ENCODE assay signal across 14 cellular contexts in genomic region chr10:32951111-32951510, GRCh38. TPM values are rescaled to one million over a fixed set of nuclear protein-coding genes. Genes with fewer than 3 reads are reported as not detected.
DNase-seq lines count a peak whose midpoint lies in the region; ATAC-seq, FAIRE-seq and TF ChIP-seq lines count a peak whose summit lies in the region.
"Had no signal": no experiment of that assay in that cellular context is flagged by ENCODE, and none has a peak within 500 bp of the region (broad histone marks: within the 10 kb centered on the region; RNA-seq: fewer than 3 reads in every experiment).

No MANE protein-coding gene starts in this region.

- H3K9me3 ChIP-seq in AG04450 (ENCODE audit: control insufficient read depth, insufficient read depth, low read length): no peaks in the 10 kb centered on the region
- no peaks in the 10 kb centered on the region for H3K9me3 ChIP-seq in keratinocyte (ENCODE audit: control insufficient read depth, low read depth, low read length)

- H3K4me1 Mint-ChIP-seq in HFFc6 (ENCODE audit: low read depth): peaks cover 97% of the 10 kb centered on the region
- H3K4me1 Mint-ChIP-seq in activated naive CD8-positive, alpha-beta T cell treated with anti-CD3 and anti-CD28 coated beads, Interleukin-2, amount 50 U/mL, for 24 hours: peaks cover 80% of the 10 kb centered on the region

- H2AFZ ChIP-seq in keratinocyte (ENCODE audit: control insufficient read depth, low read length): no peak overlapping the region

- CTCF ChIA-PET in AG04450 (lab: Charles Lee): interaction anchor here (0.8 to 1.3 kb wide), 2 partner anchors 29 to 58 kb away, joined by 4 read pairs; no protein-coding TSS in a partner anchor

- H3K27ac Mint-ChIP-seq in HFFc6: peak overlapping the region; percentile 77
- H3K27ac Mint-ChIP-seq in activated naive CD8-positive, alpha-beta T cell treated with anti-CD3 and anti-CD28 coated beads, Interleukin-2, amount 50 U/mL, for 24 hours: peak overlapping the region; percentile 67

- peaks cover 25% of the 10 kb centered on the region for H3K36me3 Mint-ChIP-seq in HFFc6 (ENCODE audit: low read depth)
- H3K36me3 Mint-ChIP-seq in activated naive CD8-positive, alpha-beta T cell treated with anti-CD3 and anti-CD28 coated beads, Interleukin-2, amount 50 U/mL, for 24 hours (ENCODE audit: low read depth): peaks cover 8% of the 10 kb centered on the region

- H3K9ac ChIP-seq in keratinocyte (ENCODE audit: control insufficient read depth, extremely low read depth, insufficient read depth, low read length): peak overlapping the region; percentile 28

- peaks cover 100% of the 10 kb centered on the region for H3K79me2 ChIP-seq in keratinocyte (ENCODE audit: control insufficient read depth, insufficient read depth, low read length)

- no peaks in the 10 kb centered on the region for H3K9me3 Mint-ChIP-seq in HFFc6
- H3K9me3 Mint-ChIP-seq in activated naive CD8-positive, alpha-beta T cell treated with anti-CD3 and anti-CD28 coated beads, Interleukin-2, amount 50 U/mL, for 24 hours: no peaks in the 10 kb centered on the region
- H3K9me3 Mint-ChIP-seq: naive B cell had no signal

- H3K27me3 ChIP-seq in AG04450 (ENCODE audit: control insufficient read depth, insufficient read depth, low read length) (no peaks in the 10 kb centered on the region), keratinocyte (ENCODE audit: control insufficient read depth, extremely low read depth, insufficient read depth, low read length) (no peaks in the 10 kb centered on the region)

- H3K27me3 Mint-ChIP-seq in HFFc6 (ENCODE audit: insufficient read depth): no peaks in the 10 kb centered on the region
- no peaks in the 10 kb centered on the region for H3K27me3 Mint-ChIP-seq in activated naive CD8-positive, alpha-beta T cell treated with anti-CD3 and anti-CD28 coated beads, Interleukin-2, amount 50 U/mL, for 24 hours
- H3K27me3 Mint-ChIP-seq: brain, naive B cell had no signal

- dilution Hi-C loops in keratinocyte (cut with MboI; ENCODE audit: extremely low pct_ligation_motif_present, low sequenced_read_pairs): no loop called here

- H3K4me3 Mint-ChIP-seq in HFFc6: peak overlapping the region; percentile 90
- H3K4me3 Mint-ChIP-seq in activated naive CD8-positive, alpha-beta T cell treated with anti-CD3 and anti-CD28 coated beads, Interleukin-2, amount 50 U/mL, for 24 hours: peak overlapping the region; percentile 55
- H3K4me3 Mint-ChIP-seq: naive B cell had no signal

- H3K4me1 ChIP-seq in keratinocyte (ENCODE audit: control insufficient read depth, extremely low read depth, insufficient read depth, low read length): peaks cover 81% of the 10 kb centered on the region

- DNase-seq in AG04450 (ENCODE audit: low read depth, low spot score) (no peak), HFFc6 (peak; percentile 49), keratinocyte (ENCODE audit: low read depth, low spot score) (no peak), coronary artery (ENCODE audit: low spot score) (no peak)
- no peak for DNase-seq in activated naive CD8-positive, alpha-beta T cell treated with anti-CD3 and anti-CD28 coated beads, Interleukin-2, amount 50 U/mL, for 24 hours
- DNase-seq: activated CD4-positive, alpha-beta T cell treated with anti-CD3 and anti-CD28 coated beads, Interleukin-2, amount 50 U/mL, for 1 hour; COR-L47; naive B cell; SHP77 treated with DMSO at 0.1 percent for 48 hours; stimulated activated CD4-positive, alpha-beta T cell treated with anti-CD3 and anti-CD28 coated beads, Interleukin-2, amount 100 ng/mL, for 48 hours had no signal

- no peak overlapping the region for H3K27ac ChIP-seq in AG04450 (ENCODE audit: low read depth, low read length)
- peak overlapping the region; percentile 65 for H3K27ac ChIP-seq in keratinocyte (ENCODE audit: control insufficient read depth, insufficient read depth, low read length)
- H3K27ac ChIP-seq in coronary artery: no peak overlapping the region

- POLR2A ChIA-PET in AG04450 (lab: Yijun Ruan, JAX): no interaction called here

- no peak for FAIRE-seq in keratinocyte (lab: Jason Lieb, UNC)

- TF ChIP-seq CTCF in AG04450 (IDR thresholded peaks at IDR 0.05; ENCODE audit: low read depth, low read length) (no peak), HFFc6 (IDR thresholded peaks at IDR 0.05) (no peak), keratinocyte (optimal IDR thresholded peaks at IDR 0.05 in 1 of 3, IDR thresholded peaks at IDR 0.05 in 1 of 3, conservative IDR thresholded peaks at IDR 0.05 in 1 of 3; ENCODE audit: extremely low read depth in 1 of 3, insufficient read depth in 2 of 3, low read length in 3 of 3) (no peak), coronary artery (IDR thresholded peaks at IDR 0.05) (no peak)

- peaks cover 4 to 16% of the 10 kb centered on the region in 2 experiments for H3K36me3 ChIP-seq in keratinocyte (ENCODE audit: control insufficient read depth in 2 of 2, extremely low read depth in 1 of 2, insufficient read depth in 2 of 2, low read length in 2 of 2)

- H3K4me3 ChIP-seq in AG04450 (ENCODE audit: low read depth, low read length) (peak overlapping the region; percentile 31), keratinocyte (ENCODE audit: control insufficient read depth in 2 of 3, extremely low read depth in 1 of 3, insufficient read depth in 2 of 3, low read depth in 1 of 3, low read length in 3 of 3) (peak overlapping the region; percentile 18 to 60 (median 24)), coronary artery (no peak overlapping the region)

- no peak for ATAC-seq in activated naive CD8-positive, alpha-beta T cell treated with anti-CD3 and anti-CD28 coated beads, Interleukin-2, amount 50 U/mL, for 24 hours
- ATAC-seq in HG03045 (IDR thresholded peaks at IDR 0.05; ENCODE audit: unreplicated experiment) (no peak), HG02852 (IDR thresholded peaks at IDR 0.05; ENCODE audit: unreplicated experiment) (no peak), HG03469 (IDR thresholded peaks at IDR 0.05; ENCODE audit: unreplicated experiment) (no peak)

- peaks cover 3% of the 10 kb centered on the region for H3K9me1 ChIP-seq in keratinocyte (ENCODE audit: control insufficient read depth, extremely low read depth, insufficient read depth, low read length)

- H3K4me2 ChIP-seq in keratinocyte (ENCODE audit: control insufficient read depth, extremely low read depth, insufficient read depth, low read depth, low read length): peak overlapping the region; percentile 75

- peaks cover 40% of the 10 kb centered on the region for H4K20me1 ChIP-seq in keratinocyte (ENCODE audit: control insufficient read depth, extremely low read depth, insufficient read depth, low read length)

RNA-seq across cellular contexts. Expression of gene ITGB1, which starts 6.9 kb away (rescaled TPM):
- 1,870 and 2,796 TPM in 2 replicates for polyA plus RNA-seq in AG04450 (2011; rRNA removed)
- polyA minus RNA-seq in AG04450 (2011; rRNA and poly(A)+ RNA removed): 1,381 and 1,666 TPM in 2 replicates
- 1,000 to 10,000 TPM; 1,442 to 1,960 (median 1,623) TPM for total RNA-seq in HFFc6 (2021; fragmentation: NEBNext Ultra II Directional; extraction: Animal tissue kit (Norgen Biotek cat#: 25700))
- 1,026 to 1,445 TPM (median 1,030 TPM) in 3 replicates for polyA plus RNA-seq in keratinocyte
- 511 TPM for polyA plus RNA-seq in keratinocyte (2011; ENCODE audit: low read depth)
- 420 and 664 TPM in 2 replicates for polyA plus RNA-seq in keratinocyte (2011; cell fraction: cytosol; rRNA removed)
- 1,436 and 2,106 TPM in 2 replicates for polyA plus RNA-seq in keratinocyte (2011; cell fraction: nucleus; rRNA removed)
- 328 and 1,010 TPM in 2 replicates for polyA plus RNA-seq in keratinocyte (2012; ENCODE audit: low replicate concordance)
- polyA minus RNA-seq in keratinocyte: 361 to 979 TPM (median 522 TPM) in 3 replicates
- 475 TPM for polyA minus RNA-seq in keratinocyte (2011; cell fraction: cytosol; rRNA and poly(A)+ RNA removed)
- polyA minus RNA-seq in keratinocyte (2011; cell fraction: nucleus; rRNA and poly(A)+ RNA removed): 1,567 and 2,524 TPM in 2 replicates
